In genomic region chrX:149727308-149727707, GRCh38 we compare ENCODE assay signal across 21 cellular contexts. TPM values are rescaled to one million over a fixed set of nuclear protein-coding genes. Genes with fewer than 3 reads are reported as not detected.
"Had no signal": no experiment of that assay in that cellular context is flagged by ENCODE, and none has a peak within 500 bp of the region (broad histone marks: within the 10 kb centered on the region; RNA-seq: fewer than 3 reads in every experiment).

No MANE protein-coding gene starts in this region.

RNA-seq across cellular contexts. Expression of gene MAGEA11, which starts 15.4 kb away (rescaled TPM):
- total RNA-seq: activated naive CD4-positive, alpha-beta T cell treated with anti-CD3 and anti-CD28 coated beads for 36 hours; activated naive CD4-positive, alpha-beta T cell treated with anti-CD3 and anti-CD28 coated beads, Interleukin-2, amount 50 U/mL, for 72 hours; activated naive CD8-positive, alpha-beta T cell treated with anti-CD3 and anti-CD28 coated beads for 36 hours; activated naive CD8-positive, alpha-beta T cell treated with anti-CD3 and anti-CD28 coated beads, Interleukin-2, amount 10 ng/mL, durations not matched to agents 7 days and 5 days; activated T-cell treated with anti-CD3 and anti-CD28 coated beads, Interleukin-2, amount 50 U/mL, for 4 hours; activated T-cell treated with anti-CD3 and anti-CD28 coated beads, Interleukin-2, amount 50 U/mL, for 72 hours; activated T-helper 1 cell treated with anti-CD3 and anti-CD28 coated beads, Interleukin-12 subunit alpha, Interleukin-12 subunit beta, Interleukin-2, Interleukin-4 antibody, amounts not matched to agents 30 ng/mL and 10 ng/mL and 1 ng/mL, durations not matched to agents 14 hours and 24 hours and 36 hours; activated T-helper 17 cell treated with anti-CD3 and anti-CD28 coated beads, Interleukin-2, amount 50 U/mL, for 72 hours; activated T-helper 2 cell treated with anti-CD3 and anti-CD28 coated beads, Interferon-gamma antibody, Interleukin-2, Interleukin-4, amounts not matched to agents 10 μg/mL and 5 μg/mL and 100 μg/mL, durations not matched to agents 14 hours and 24 hours and 36 hours; adrenal gland; aorta; ascending aorta; astrocyte; body of pancreas; breast epithelium; bronchial epithelial cell; cardiac muscle cell; cardiac septum; cerebellum; chondrocyte had no signal
- polyA plus RNA-seq: adipose tissue, adrenal gland, aorta, cardiac muscle cell had no signal

RNA-seq across cellular contexts. Expression of gene MAGEA9, which starts 54.4 kb away (rescaled TPM):
- total RNA-seq: activated naive CD4-positive, alpha-beta T cell treated with anti-CD3 and anti-CD28 coated beads for 36 hours; activated naive CD4-positive, alpha-beta T cell treated with anti-CD3 and anti-CD28 coated beads, Interleukin-2, amount 50 U/mL, for 72 hours; activated naive CD8-positive, alpha-beta T cell treated with anti-CD3 and anti-CD28 coated beads for 36 hours; activated naive CD8-positive, alpha-beta T cell treated with anti-CD3 and anti-CD28 coated beads, Interleukin-2, amount 10 ng/mL, durations not matched to agents 7 days and 5 days; activated T-cell treated with anti-CD3 and anti-CD28 coated beads, Interleukin-2, amount 50 U/mL, for 4 hours; activated T-cell treated with anti-CD3 and anti-CD28 coated beads, Interleukin-2, amount 50 U/mL, for 72 hours; activated T-helper 1 cell treated with anti-CD3 and anti-CD28 coated beads, Interleukin-12 subunit alpha, Interleukin-12 subunit beta, Interleukin-2, Interleukin-4 antibody, amounts not matched to agents 30 ng/mL and 10 ng/mL and 1 ng/mL, durations not matched to agents 14 hours and 24 hours and 36 hours; activated T-helper 17 cell treated with anti-CD3 and anti-CD28 coated beads, Interleukin-2, amount 50 U/mL, for 72 hours; activated T-helper 2 cell treated with anti-CD3 and anti-CD28 coated beads, Interferon-gamma antibody, Interleukin-2, Interleukin-4, amounts not matched to agents 10 μg/mL and 5 μg/mL and 100 μg/mL, durations not matched to agents 14 hours and 24 hours and 36 hours; adrenal gland; aorta; ascending aorta; astrocyte; body of pancreas; breast epithelium; bronchial epithelial cell; cardiac muscle cell; cardiac septum; cerebellum; chondrocyte had no signal
- polyA plus RNA-seq: adipose tissue, adrenal gland, aorta, cardiac muscle cell had no signal
